In genomic region chr13:30463820-30464495, GRCh38 we compare ENCODE assay signal across 8 cellular contexts.
DNase-seq lines count a peak whose midpoint lies in the region; TF ChIP-seq lines count a peak whose summit lies in the region.

No MANE protein-coding gene starts in this region.

- peak overlapping the region; percentile 95 for H3K4me3 ChIP-seq in GM12865 (ENCODE audit: low read depth, low read length)
- H3K4me3 ChIP-seq in HFF-Myc (replicated peaks; ENCODE audit: low read depth, low read length), result peak overlapping the region; percentile 86
- peak overlapping the region; percentile 71 for H3K4me3 ChIP-seq in epithelial cell of esophagus (ENCODE audit: low read length)
- peak overlapping the region; percentile 75 to 93 for H3K4me3 ChIP-seq in muscle layer of duodenum (ENCODE audit: low read depth in 1 of 2, low read length in 2 of 2)

- peaks cover 0 to 29% of the 10 kb centered on the region in 2 donors for H3K4me1 ChIP-seq in muscle layer of duodenum (ENCODE audit: control insufficient read depth in 1 of 2, insufficient read depth in 2 of 2, low read length in 2 of 2)

- H3K27me3 ChIP-seq in muscle layer of duodenum (ENCODE audit: low read depth, low read length), result no peaks in the 10 kb centered on the region

- no peaks in the 10 kb centered on the region for H3K9me3 ChIP-seq in muscle layer of duodenum (ENCODE audit: control insufficient read depth in 1 of 2, low read length in 2 of 2)

- H3K27ac ChIP-seq in muscle layer of duodenum (ENCODE audit: low read length), result peak overlapping the region; percentile 99

- no peak for TF ChIP-seq CTCF in GM12865 (IDR thresholded peaks at IDR 0.05; ENCODE audit: insufficient read depth, low read depth, low read length, missing control alignments)
- TF ChIP-seq CTCF in HFF-Myc (IDR thresholded peaks at IDR 0.05; ENCODE audit: low read depth, low read length, missing control alignments), result no peak
- no peak for TF ChIP-seq CTCF in epithelial cell of esophagus (IDR thresholded peaks at IDR 0.05; ENCODE audit: insufficient read depth, low read depth, low read length, missing control alignments)

- peaks cover 0 to 18% of the 10 kb centered on the region in 2 donors for H3K36me3 ChIP-seq in muscle layer of duodenum (ENCODE audit: control insufficient read depth in 1 of 2, insufficient read depth in 2 of 2, low read length in 2 of 2)

- peak; percentile 94 for DNase-seq in GM12865 (ENCODE audit: low read depth)
- no peak for DNase-seq in HFF-Myc (ENCODE audit: extremely low read depth, low read depth)
- DNase-seq in NCI-H524 treated with DMSO at 0.1 percent for 48 hours (lab: John Stamatoyannopoulos, UW), result peak; percentile 51
- DNase-seq in activated CD8-positive, alpha-beta memory T cell treated with anti-CD3 and anti-CD28 coated beads, Interleukin-2, amount 50 U/mL, for 4 hours, result peak; percentile 68
- DNase-seq in epithelial cell of esophagus (ENCODE audit: low read depth), result peak; percentile 54
- DNase-seq in stimulated activated CD8-positive, alpha-beta memory T cell treated with anti-CD3 and anti-CD28 coated beads, Interleukin-4, amount 100 ng/mL, for 4 hours (ENCODE audit: low read depth in 2 of 2, low spot score in 1 of 2), result peak; percentile 34 to 50
- DNase-seq in NCI-H2171 treated with DMSO at 0.1 percent for 48 hours (lab: John Stamatoyannopoulos, UW), result no peak

Comparison
In these comparisons a context has a peak if more than half of its experiments do, and no peak if none do; other contexts are left out.
1. DNase-seq: peak in GM12865 (single experiment), NCI-H524 treated with DMSO at 0.1 percent for 48 hours (single experiment), activated CD8-positive, alpha-beta memory T cell treated with anti-CD3 and anti-CD28 coated beads, Interleukin-2, amount 50 U/mL, for 4 hours (single experiment), epithelial cell of esophagus (single experiment) and stimulated activated CD8-positive, alpha-beta memory T cell treated with anti-CD3 and anti-CD28 coated beads, Interleukin-4, amount 100 ng/mL, for 4 hours (2 of 2); none in HFF-Myc (single experiment) and NCI-H2171 treated with DMSO at 0.1 percent for 48 hours (single experiment).
2. Peak in every context shown above with its lines, with median percentiles within 50 percentile points of each other: H3K4me3 ChIP-seq.